Comparison of ENCODE assay signal across 12 cellular contexts in the genomic region with DNA sequence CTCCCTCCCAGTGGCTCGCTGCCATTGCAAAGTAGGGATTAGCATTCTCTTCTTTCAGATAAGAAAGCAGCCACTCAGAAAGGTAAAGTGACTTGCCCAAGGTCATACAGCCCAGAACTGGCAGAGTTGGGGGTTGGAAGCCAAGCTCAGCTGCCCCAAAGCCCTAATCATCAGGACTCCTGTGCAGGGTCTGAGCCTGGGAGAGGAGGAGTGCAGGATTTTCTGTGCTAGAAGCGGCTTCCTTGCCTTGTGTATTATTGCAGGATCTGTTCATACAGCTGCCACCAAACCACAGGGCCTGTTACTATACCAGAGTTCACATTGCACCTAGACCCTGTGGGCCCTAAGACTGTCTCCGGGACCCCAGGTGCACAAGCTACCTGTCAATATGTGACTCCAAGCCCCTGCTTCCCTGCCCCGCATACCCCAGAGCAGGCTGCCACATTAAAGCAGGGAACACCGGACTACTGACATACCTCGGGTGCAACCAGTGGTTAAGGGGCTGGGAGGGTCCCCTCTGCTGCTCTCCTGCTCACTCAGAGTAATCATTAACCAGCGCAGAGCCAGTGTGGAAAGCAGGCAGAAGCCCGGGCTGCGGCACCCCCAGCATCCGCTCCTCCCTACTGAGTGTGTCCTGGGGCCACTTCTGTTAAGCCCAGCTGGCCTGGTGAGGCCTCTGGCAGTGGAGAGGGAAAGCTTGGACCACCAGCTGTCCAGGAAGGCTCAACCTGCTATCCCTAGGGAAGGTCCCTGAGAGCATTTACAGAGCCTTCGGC. TPM values are rescaled to one million over a fixed set of nuclear protein-coding genes. Genes with fewer than 3 reads are reported as not detected.
DNase-seq lines count a peak whose midpoint lies in the region; ATAC-seq and TF ChIP-seq lines count a peak whose summit lies in the region.
"Had no signal": no experiment of that assay in that cellular context is flagged by ENCODE, and none has a peak within 500 bp of the region (broad histone marks: within the 10 kb centered on the region; RNA-seq: fewer than 3 reads in every experiment).

No MANE protein-coding gene starts in this region.

- peak overlapping the region; percentile 68 for H3K27ac ChIP-seq in RWPE1
- H3K27ac ChIP-seq in gastroesophageal sphincter, result peak overlapping the region; percentile 95 to 98 (median 96)
- peak overlapping the region; percentile 81 for H3K27ac ChIP-seq in osteoblast (ENCODE audit: low read depth, low read length)
- peak overlapping the region; percentile 30 for H3K27ac ChIP-seq in urinary bladder (ENCODE audit: low read depth)

- TF ChIP-seq CTCF in RWPE1 (conservative IDR thresholded peaks at IDR 0.05; ENCODE audit: low read depth) (no peak), gastroesophageal sphincter (IDR thresholded peaks at IDR 0.05) (no peak), osteoblast (IDR thresholded peaks at IDR 0.05; ENCODE audit: extremely low read depth, low read depth, low read length) (no peak)

- no peak for ATAC-seq in gastroesophageal sphincter
- no peak for ATAC-seq in GM19328 (IDR thresholded peaks at IDR 0.05; ENCODE audit: unreplicated experiment)
- ATAC-seq in GM21423 (IDR thresholded peaks at IDR 0.05; ENCODE audit: unreplicated experiment), result no peak
- ATAC-seq: activated CD8-positive, alpha-beta memory T cell treated with anti-CD3 and anti-CD28 coated beads, Interleukin-2, amount 10 ng/mL, durations not matched to agents 7 days and 5 days had no signal

- peak overlapping the region; percentile 60 for H3K4me2 ChIP-seq in osteoblast (ENCODE audit: insufficient read depth, low read length)

- POLR2A ChIA-PET in RWPE1 (lab: Yijun Ruan, JAX; ENCODE audit: low non-redundant PET), result interaction anchor here (1.0 kb wide), 1 partner anchor 11 kb away, joined by 3 read pairs; no protein-coding TSS in a partner anchor

- peaks cover 48% of the 10 kb centered on the region for H4K20me1 ChIP-seq in osteoblast (ENCODE audit: insufficient read depth, low read length)

- CTCF ChIA-PET in RWPE1 (lab: Yijun Ruan, JAX), result no interaction called here

- no peak for TF ChIP-seq EP300 in gastroesophageal sphincter (IDR thresholded peaks at IDR 0.05)

- no peak for TF ChIP-seq POLR2A in gastroesophageal sphincter (IDR thresholded peaks at IDR 0.05)

- no peak overlapping the region for H2AFZ ChIP-seq in osteoblast (ENCODE audit: low read length)

- H3K79me2 ChIP-seq in osteoblast (ENCODE audit: insufficient read depth, low read length), result peaks cover 77% of the 10 kb centered on the region

- H3K27me3 ChIP-seq in gastroesophageal sphincter (no peaks in the 10 kb centered on the region), osteoblast (ENCODE audit: insufficient read depth, low read length) (no peaks in the 10 kb centered on the region)
- H3K27me3 ChIP-seq: left lung had no signal

- 40 to 63% methylated on average over 1 to 2 of the region's 11 CpGs for WGBS in gastroesophageal sphincter (ENCODE audit: low coverage in 1 of 2), 2 donors
- WGBS in urinary bladder, result 70% methylated on average over 11 of the region's 11 CpGs

- H3K4me3 ChIP-seq in gastroesophageal sphincter (no peak overlapping the region), osteoblast (ENCODE audit: insufficient read depth, low read length) (no peak overlapping the region), urinary bladder (ENCODE audit: low read depth, low read length) (no peak overlapping the region)
- H3K4me3 ChIP-seq: left lung had no signal

- H3K36me3 ChIP-seq in gastroesophageal sphincter, result no peaks in the 10 kb centered on the region
- peaks cover 45% of the 10 kb centered on the region for H3K36me3 ChIP-seq in osteoblast (ENCODE audit: insufficient read depth, low read length)
- no peaks in the 10 kb centered on the region for H3K36me3 ChIP-seq in urinary bladder (ENCODE audit: insufficient read depth)
- H3K36me3 ChIP-seq: left lung had no signal

- peaks cover 11 to 100% (median 74%) of the 10 kb centered on the region in 3 donors for H3K4me1 ChIP-seq in gastroesophageal sphincter
- H3K4me1 ChIP-seq in osteoblast (ENCODE audit: insufficient read depth, low read length), result peaks cover 66% of the 10 kb centered on the region
- H3K4me1 ChIP-seq in urinary bladder (ENCODE audit: insufficient read depth), result no peaks in the 10 kb centered on the region

- DNase-seq in RWPE1 (ENCODE audit: low spot score), result no peak
- DNase-seq in osteoblast (ENCODE audit: insufficient read length, low spot score, missing footprints), result peak; percentile 54
- DNase-seq in stimulated activated naive CD4-positive, alpha-beta T cell (lab: John Stamatoyannopoulos, UW), result no peak
- DNase-seq: activated CD8-positive, alpha-beta memory T cell treated with anti-CD3 and anti-CD28 coated beads, Interleukin-2, amount 10 ng/mL, durations not matched to agents 7 days and 5 days; amniotic stem cell; Karpas-422; left lung; NCI-H69 had no signal

- H3K9me3 ChIP-seq in gastroesophageal sphincter (no peaks in the 10 kb centered on the region), osteoblast (ENCODE audit: low read depth, low read length) (no peaks in the 10 kb centered on the region)
- H3K9me3 ChIP-seq: left lung had no signal

RNA-seq across cellular contexts. Expression of a gene that starts 15.8 kb away (rescaled TPM):
- 1,000 to 10,000 TPM in 1 of 4 donors, 100 to 1,000 TPM in 3; 311 to 1,021 (median 351) TPM for total RNA-seq in gastroesophageal sphincter
- total RNA-seq in osteoblast, result 220 and 265 TPM in 2 replicates
- total RNA-seq in urinary bladder, result 242 TPM
- polyA plus RNA-seq in urinary bladder, result 514 TPM

RNA-seq across cellular contexts. Expression of a gene that starts 55.5 kb away (rescaled TPM):
- not detected for total RNA-seq in gastroesophageal sphincter
- total RNA-seq in osteoblast, result not detected in 2 replicates
- not detected for total RNA-seq in urinary bladder
- polyA plus RNA-seq in urinary bladder, result 0.49 TPM
- total RNA-seq: activated CD8-positive, alpha-beta memory T cell treated with anti-CD3 and anti-CD28 coated beads, Interleukin-2, amount 10 ng/mL, durations not matched to agents 7 days and 5 days; left lung had no signal

Comparison
In these comparisons a context has a peak if more than half of its experiments do, and no peak if none do; other contexts are left out.
1. H3K27ac ChIP-seq: peak in every context shown above with its lines; median percentile 96 in gastroesophageal sphincter; 81 in osteoblast; 68 in RWPE1; 30 in urinary bladder.